In genomic region chr16:70572050-70572925, GRCh38 we compare ENCODE assay signal across 10 cellular contexts. TPM values are rescaled to one million over a fixed set of nuclear protein-coding genes. Genes with fewer than 3 reads are reported as not detected.
A peak's percentile ranks its signal among the peaks of the same experiment; 100 is the strongest.
DNase-seq lines count a peak whose midpoint lies in the region; ATAC-seq and TF ChIP-seq lines count a peak whose summit lies in the region.
"Had no signal": no experiment of that assay in that cellular context is flagged by ENCODE, and none has a peak within 500 bp of the region (broad histone marks: within the 10 kb centered on the region; RNA-seq: fewer than 3 reads in every experiment).

No MANE protein-coding gene starts in this region.

- peaks cover 53% of the 10 kb centered on the region for H4K20me1 ChIP-seq in IMR-90 (ENCODE audit: insufficient read depth, low read length)

- DNase-seq in IMR-90, result no peak
- no peak for DNase-seq in right cardiac atrium
- DNase-seq in stimulated activated naive B cell treated with anti-CD40 and anti-IgM and Interleukin-4, amounts not matched to agents 10 μg/mL and 1 μg/mL and 100 μg/mL, for 72 hours, result no peak
- DNase-seq in HuH-7 (ENCODE audit: low spot score), result no peak
- no peak for DNase-seq in RKO (ENCODE audit: low spot score)
- DNase-seq: NCI-H1694; small intestine; stimulated activated naive CD4-positive, alpha-beta T cell had no signal

- ATAC-seq in IMR-90 (ENCODE audit: low read depth) (no peak), right cardiac atrium (no peak), GM21825 (IDR thresholded peaks at IDR 0.05; ENCODE audit: unreplicated experiment) (no peak)
- peak; percentile 37 for ATAC-seq in activated T-helper 17 cell treated with anti-CD3 and anti-CD28 coated beads, Interleukin-2, amount 50 U/mL, for 72 hours (replicated peaks)
- no peak for ATAC-seq in stimulated activated naive B cell treated with anti-CD40 and anti-IgM and Interleukin-4, amounts not matched to agents 10 μg/mL and 1 μg/mL and 100 μg/mL, for 72 hours (replicated peaks)

- peaks cover 22% of the 10 kb centered on the region for H3K4me1 Mint-ChIP-seq in activated T-helper 17 cell treated with anti-CD3 and anti-CD28 coated beads, Interleukin-2, amount 50 U/mL, for 72 hours
- H3K4me1 Mint-ChIP-seq in stimulated activated naive B cell treated with anti-CD40 and anti-IgM and Interleukin-4, amounts not matched to agents 10 μg/mL and 1 μg/mL and 100 μg/mL, for 72 hours, result peaks cover 14 to 30% of the 10 kb centered on the region in 2 donors

- peak overlapping the region; percentile 38 for H2BK5ac ChIP-seq in IMR-90 (ENCODE audit: low read depth, low read length, poor library complexity, severe bottlenecking)

- H3K79me1 ChIP-seq in IMR-90 (ENCODE audit: low read depth in 1 of 2, low read length in 2 of 2), result peaks cover 6 to 83% of the 10 kb centered on the region in 2 experiments; a peak in 3 of 4 replicates

- H2AK9ac ChIP-seq in IMR-90 (replicated peaks; ENCODE audit: low read depth, low read length, poor library complexity), result no peak overlapping the region

- no peak overlapping the region for H3K9ac ChIP-seq in IMR-90 (ENCODE audit: low read depth, low read length)

- peak overlapping the region; percentile 73 for H3K14ac ChIP-seq in IMR-90 (replicated peaks; ENCODE audit: low read depth, low read length)

- no CpG with 5 or more reads among the region's 5 CpGs for WGBS in IMR-90 (ENCODE audit: extremely low coverage in 2 of 2, insufficient read length in 1 of 2), 2 experiments
- 77% methylated on average over 5 of the region's 5 CpGs for WGBS in right cardiac atrium

- POLR2A ChIA-PET in IMR-90 (lab: Charles Lee; ENCODE audit: unreplicated experiment), result no interaction called here

- TF ChIP-seq CTCF in IMR-90 (conservative IDR thresholded peaks at IDR 0.05; ENCODE audit: low read depth, low read length), result no peak

- 0 out of 2 replicates have a peak overlapping the region, but pooled peaks have one; percentile 68 for H3K18ac ChIP-seq in IMR-90 (ENCODE audit: low read depth, low read length)

- no peak overlapping the region for H3K4me3 ChIP-seq in IMR-90 (ENCODE audit: insufficient read depth, low read depth, low read length)
- H3K4me3 ChIP-seq in right cardiac atrium (ENCODE audit: low read length), result no peak overlapping the region

- no peak for TF ChIP-seq POLR2A in IMR-90 (IDR thresholded peaks at IDR 0.05; ENCODE audit: low read depth, low read length)

- H4K5ac ChIP-seq in IMR-90 (ENCODE audit: low read depth, low read length), result 0 out of 2 replicates have a peak overlapping the region, but pooled peaks have one; percentile 45

- intact Hi-C loops in IMR-90 (cut with micrococcal nuclease) (loop anchor here (5.0 kb wide), 2 partner anchors 65 to 80 kb away; no protein-coding TSS in a partner anchor), right cardiac atrium (cut with DNase I) (loop anchor here in 1 of 4 donors (10.0 kb wide), 1 partner anchor 83 kb away; no protein-coding TSS in a partner anchor)

- H3K36me3 Mint-ChIP-seq in activated T-helper 17 cell treated with anti-CD3 and anti-CD28 coated beads, Interleukin-2, amount 50 U/mL, for 72 hours (ENCODE audit: low read depth), result peaks cover 77% of the 10 kb centered on the region
- peaks cover 40 to 60% of the 10 kb centered on the region in 2 donors for H3K36me3 Mint-ChIP-seq in stimulated activated naive B cell treated with anti-CD40 and anti-IgM and Interleukin-4, amounts not matched to agents 10 μg/mL and 1 μg/mL and 100 μg/mL, for 72 hours

- H3K4me2 ChIP-seq in IMR-90 (ENCODE audit: low read depth, low read length), result no peak overlapping the region

- peak overlapping the region; percentile 38 for H2BK120ac ChIP-seq in IMR-90 (ENCODE audit: low read depth, low read length)

- peaks cover 38% of the 10 kb centered on the region for H3K4me1 ChIP-seq in IMR-90 (ENCODE audit: control insufficient read depth, insufficient read depth, low read length)
- peaks cover 18% of the 10 kb centered on the region for H3K4me1 ChIP-seq in right cardiac atrium (ENCODE audit: control insufficient read depth, insufficient read depth, low read length)

- H3K23ac ChIP-seq in IMR-90 (ENCODE audit: low read depth, low read length), result peak overlapping the region; percentile 81; the same call in 1 of the 2 replicates

- H2BK20ac ChIP-seq in IMR-90 (ENCODE audit: low read depth, low read length), result peak overlapping the region; percentile 72

- H4K91ac ChIP-seq in IMR-90 (ENCODE audit: insufficient read depth, low read depth, low read length), result peak overlapping the region; percentile 19; the same call in 1 of the 2 replicates

- CTCF ChIA-PET in IMR-90 (lab: Yijun Ruan, JAX), result interaction anchor here (0.6 to 0.7 kb wide), 2 partner anchors 47 to 82 kb away, joined by 3 read pairs; no protein-coding TSS in a partner anchor

- H3K27ac Mint-ChIP-seq in activated T-helper 17 cell treated with anti-CD3 and anti-CD28 coated beads, Interleukin-2, amount 50 U/mL, for 72 hours, result peak overlapping the region; percentile 83
- H3K27ac Mint-ChIP-seq in stimulated activated naive B cell treated with anti-CD40 and anti-IgM and Interleukin-4, amounts not matched to agents 10 μg/mL and 1 μg/mL and 100 μg/mL, for 72 hours, result peak overlapping the region; percentile 56

- no peak for TF ChIP-seq RAD21 in IMR-90 (IDR thresholded peaks at IDR 0.05; ENCODE audit: low read length)

- dilution Hi-C loops in IMR-90 (cut with HindIII; ENCODE audit: low sequenced_read_pairs, unreplicated experiment), result no loop called here

- no TSS peak for BruUV-seq in IMR-90 (replicated peaks; lab: Mats Ljungman, UMichigan)

- H2AK5ac ChIP-seq in IMR-90 (ENCODE audit: low read depth, low read length), result peak overlapping the region; percentile 60; the same call in 1 of the 2 replicates

- H3K27me3 Mint-ChIP-seq in activated T-helper 17 cell treated with anti-CD3 and anti-CD28 coated beads, Interleukin-2, amount 50 U/mL, for 72 hours, result no peaks in the 10 kb centered on the region
- no peaks in the 10 kb centered on the region for H3K27me3 Mint-ChIP-seq in stimulated activated naive B cell treated with anti-CD40 and anti-IgM and Interleukin-4, amounts not matched to agents 10 μg/mL and 1 μg/mL and 100 μg/mL, for 72 hours

- H2BK15ac ChIP-seq in IMR-90 (ENCODE audit: low read depth, low read length), result peak overlapping the region; percentile 48; the same call in 1 of the 3 replicates

- no peaks in the 10 kb centered on the region for H3K9me3 Mint-ChIP-seq in activated T-helper 17 cell treated with anti-CD3 and anti-CD28 coated beads, Interleukin-2, amount 50 U/mL, for 72 hours
- H3K9me3 Mint-ChIP-seq in stimulated activated naive B cell treated with anti-CD40 and anti-IgM and Interleukin-4, amounts not matched to agents 10 μg/mL and 1 μg/mL and 100 μg/mL, for 72 hours, result no peaks in the 10 kb centered on the region

- no peak overlapping the region for H3K4me3 Mint-ChIP-seq in activated T-helper 17 cell treated with anti-CD3 and anti-CD28 coated beads, Interleukin-2, amount 50 U/mL, for 72 hours
- no peak overlapping the region for H3K4me3 Mint-ChIP-seq in stimulated activated naive B cell treated with anti-CD40 and anti-IgM and Interleukin-4, amounts not matched to agents 10 μg/mL and 1 μg/mL and 100 μg/mL, for 72 hours

- H3K4ac ChIP-seq in IMR-90 (ENCODE audit: low read depth, low read length), result peak overlapping the region; percentile 74

- H2AFZ ChIP-seq in IMR-90 (replicated peaks; ENCODE audit: low read length, poor library complexity), result no peak overlapping the region

- H3K9me1 ChIP-seq in IMR-90 (ENCODE audit: insufficient read depth, low read length), result peaks cover 40% of the 10 kb centered on the region

- H3K27me3 ChIP-seq in IMR-90 (ENCODE audit: control insufficient read depth, insufficient read depth, low read length) (no peaks in the 10 kb centered on the region), right cardiac atrium (ENCODE audit: control insufficient read depth, insufficient read depth) (no peaks in the 10 kb centered on the region)

- no peak overlapping the region for H3K56ac ChIP-seq in IMR-90 (ENCODE audit: extremely low read depth, insufficient read depth, low read length)

- no peaks in the 10 kb centered on the region for H3K9me3 ChIP-seq in IMR-90 (ENCODE audit: control insufficient read depth, insufficient read depth, low read length)
- H3K9me3 ChIP-seq in right cardiac atrium (ENCODE audit: control insufficient read depth, low read length), result no peaks in the 10 kb centered on the region

- peaks cover 56% of the 10 kb centered on the region for H3K36me3 ChIP-seq in IMR-90 (ENCODE audit: control insufficient read depth, insufficient read depth, low read length)

- H4K8ac ChIP-seq in IMR-90 (ENCODE audit: low read depth in 2 of 2, low read length in 2 of 2), result peak overlapping the region in 1 of 2 experiments; percentile 38; a peak in 2 of 4 replicates

- in situ Hi-C loops in IMR-90 (cut with MboI; ENCODE audit: low sequenced_read_pairs), result loop anchor here (5.0 kb wide), 1 partner anchor 80 kb away; no protein-coding TSS in a partner anchor

- peak overlapping the region; percentile 70; the same call in 1 of the 2 replicates for H3K27ac ChIP-seq in IMR-90 (ENCODE audit: insufficient read depth, low read length)
- peak overlapping the region; percentile 49 for H3K27ac ChIP-seq in right cardiac atrium (ENCODE audit: low read length)

TF ChIP-seq in IMR-90, 13 proteins besides CTCF, POLR2A, EP300 and RAD21 (continues in another document):
- TF ChIP-seq FOS (IDR thresholded peaks at IDR 0.05; ENCODE audit: low read depth, low read length) (no peak), MXI1 (IDR thresholded peaks at IDR 0.05; ENCODE audit: borderline replicate concordance, low read depth, low read length) (no peak), MAFK (IDR thresholded peaks at IDR 0.05; ENCODE audit: low read depth, low read length) (no peak), SMC3 (IDR thresholded peaks at IDR 0.05; ENCODE audit: low read depth, low read length) (no peak), CHD1 (IDR thresholded peaks at IDR 0.05; ENCODE audit: low read depth, low read length) (no peak), RCOR1 (IDR thresholded peaks at IDR 0.05; ENCODE audit: insufficient replicate concordance, low read length) (no peak), CEBPB (IDR thresholded peaks at IDR 0.05; ENCODE audit: low read depth, low read length) (no peak)

RNA-seq across cellular contexts. Expression of gene SF3B3, which starts 48.7 kb away (rescaled TPM):
- 97.9 and 112 TPM in 2 replicates for total RNA-seq in IMR-90 (2012; rRNA removed)
- polyA plus RNA-seq in IMR-90 (2012; rRNA removed), result 123 and 134 TPM in 2 replicates
- polyA plus RNA-seq in IMR-90 (2012; cell fraction: cytosol; rRNA removed), result 57.4 and 93.9 TPM in 2 replicates
- 86.5 and 136 TPM in 2 replicates for polyA plus RNA-seq in IMR-90 (2012; cell fraction: nucleus; rRNA removed; ENCODE audit: low replicate concordance)
- total RNA-seq in activated T-helper 17 cell treated with anti-CD3 and anti-CD28 coated beads, Interleukin-2, amount 50 U/mL, for 72 hours, result 100 to 1,000 TPM; 343 to 576 TPM
- total RNA-seq in right cardiac atrium, result 100 to 1,000 TPM; 138 to 154 (median 144) TPM
- polyA plus RNA-seq in right cardiac atrium, result 67.5 TPM

RNA-seq across cellular contexts. Expression of gene COG4, which starts 48.9 kb away (rescaled TPM):
- total RNA-seq in IMR-90 (2012; rRNA removed), result 85.0 and 96.1 TPM in 2 replicates
- 47.5 and 49.7 TPM in 2 replicates for polyA plus RNA-seq in IMR-90 (2012; rRNA removed)
- polyA plus RNA-seq in IMR-90 (2012; cell fraction: cytosol; rRNA removed), result 71.3 and 112 TPM in 2 replicates
- polyA plus RNA-seq in IMR-90 (2012; cell fraction: nucleus; rRNA removed; ENCODE audit: low replicate concordance), result 77.5 and 117 TPM in 2 replicates
- 10 to 100 TPM; 31.2 to 31.5 TPM for total RNA-seq in activated T-helper 17 cell treated with anti-CD3 and anti-CD28 coated beads, Interleukin-2, amount 50 U/mL, for 72 hours
- total RNA-seq in right cardiac atrium, result 10 to 100 TPM; 30.7 to 40.8 (median 37.3) TPM
- polyA plus RNA-seq in right cardiac atrium, result 29.2 TPM
